In genomic region chr3:148077318-148077923, GRCh38 we compare ENCODE assay signal across 8 cellular contexts.
DNase-seq lines count a peak whose midpoint lies in the region; ATAC-seq and TF ChIP-seq lines count a peak whose summit lies in the region.

No MANE protein-coding gene starts in this region.

- H3K4me1 ChIP-seq in body of pancreas: no peaks in the 10 kb centered on the region
- H3K4me1 ChIP-seq in neural progenitor cell: peaks cover 12% of the 10 kb centered on the region

- H3K4me3 ChIP-seq in body of pancreas (no peak overlapping the region), neural progenitor cell (no peak overlapping the region)

- no peak for ATAC-seq in body of pancreas
- ATAC-seq in HG02610 (IDR thresholded peaks at IDR 0.05; ENCODE audit: unreplicated experiment): no peak

- DNase-seq in NCI-H524 (lab: John Stamatoyannopoulos, UW) (peak; percentile 13 to 54), NCI-H524 treated with DMSO at 0.1 percent for 48 hours (lab: John Stamatoyannopoulos, UW) (no peak), body of pancreas (no peak), neural progenitor cell (ENCODE audit: low spot score) (peak; percentile 36), nucleus accumbens (lab: John Stamatoyannopoulos, UW) (no peak), DMS153 treated with DMSO at 0.1 percent for 48 hours (lab: John Stamatoyannopoulos, UW; ENCODE audit: unreplicated experiment) (no peak)

- H3K27me3 Mint-ChIP-seq in neural progenitor cell (ENCODE audit: insufficient read depth, low read depth): no peaks in the 10 kb centered on the region

- H3K4me3 Mint-ChIP-seq in neural progenitor cell: peak overlapping the region; percentile 76

- H3K36me3 ChIP-seq in body of pancreas (replicated peaks in 1 of 2; ENCODE audit: insufficient read depth in 1 of 2, low read depth in 2 of 2) (no peaks in the 10 kb centered on the region), neural progenitor cell (no peaks in the 10 kb centered on the region)

- H3K27ac ChIP-seq in body of pancreas: no peak overlapping the region
- H3K27ac ChIP-seq in neural progenitor cell: no peak overlapping the region

- H3K27me3 ChIP-seq in body of pancreas (no peaks in the 10 kb centered on the region), neural progenitor cell (no peaks in the 10 kb centered on the region)

- peaks cover 13% of the 10 kb centered on the region for H3F3A ChIP-seq in neural progenitor cell (ENCODE audit: low read depth)

- H3K79me2 ChIP-seq in neural progenitor cell (ENCODE audit: low read depth): no peaks in the 10 kb centered on the region

- peak; percentile 17 to 42 (median 38) for TF ChIP-seq CTCF in body of pancreas (IDR thresholded peaks at IDR 0.05)
- TF ChIP-seq CTCF in neural progenitor cell (IDR thresholded peaks at IDR 0.05): peak; percentile 76

- peaks cover 4% of the 10 kb centered on the region for H3K36me3 Mint-ChIP-seq in neural progenitor cell

- H3K9me3 ChIP-seq in body of pancreas (no peaks in the 10 kb centered on the region), neural progenitor cell (ENCODE audit: low read depth) (no peaks in the 10 kb centered on the region)

- H3K27ac Mint-ChIP-seq in neural progenitor cell: peak overlapping the region; percentile 96

- H4K20me1 ChIP-seq in neural progenitor cell (ENCODE audit: low read depth): no peaks in the 10 kb centered on the region

- WGBS in body of pancreas, 2 donors: 4 to 8% methylated on average over 1 of the region's 1 CpG

- H3K4me1 Mint-ChIP-seq in neural progenitor cell: peaks cover 82% of the 10 kb centered on the region

- H3K9me3 Mint-ChIP-seq in neural progenitor cell: no peaks in the 10 kb centered on the region

- peak; percentile 47 for TF ChIP-seq RAD21 in Ishikawa (IDR thresholded peaks at IDR 0.05; ENCODE audit: low read depth)

- no peak overlapping the region for H3K4me2 ChIP-seq in neural progenitor cell

- H2AFZ ChIP-seq in neural progenitor cell (replicated peaks): no peak overlapping the region

- TF ChIP-seq EP300 in Ishikawa (IDR thresholded peaks at IDR 0.05; ENCODE audit: borderline replicate concordance): no peak

- no peak for TF ChIP-seq POLR2A in body of pancreas (IDR thresholded peaks at IDR 0.05)

- intact Hi-C loops in body of pancreas (cut with DNase I): no loop called here

- no peak overlapping the region for H3K9ac ChIP-seq in neural progenitor cell

TF ChIP-seq in Ishikawa, 13 proteins besides CTCF, POLR2A, EP300 and RAD21:
- no peak for TF ChIP-seq TEAD4 (IDR thresholded peaks at IDR 0.05)
- no peak for TF ChIP-seq ZBTB7A (IDR thresholded peaks at IDR 0.05; ENCODE audit: low read depth)
- TF ChIP-seq CREB1 (IDR thresholded peaks at IDR 0.05; ENCODE audit: low read depth): no peak
- no peak for TF ChIP-seq REST (IDR thresholded peaks at IDR 0.05; ENCODE audit: low read depth)
- TF ChIP-seq FOXM1 (IDR thresholded peaks at IDR 0.05; ENCODE audit: borderline replicate concordance, low read depth): no peak
- TF ChIP-seq TCF12 (IDR thresholded peaks at IDR 0.05; ENCODE audit: low read depth): no peak
- no peak for TF ChIP-seq USF1 (IDR thresholded peaks at IDR 0.05)
- TF ChIP-seq EGR1 (IDR thresholded peaks at IDR 0.05): no peak
- no peak for TF ChIP-seq CEBPB (IDR thresholded peaks at IDR 0.05)
- TF ChIP-seq YY1 (IDR thresholded peaks at IDR 0.05; ENCODE audit: low read depth): no peak
- no peak for TF ChIP-seq TAF1 (IDR thresholded peaks at IDR 0.05; ENCODE audit: low read depth)
- no peak for TF ChIP-seq MAX (IDR thresholded peaks at IDR 0.05)
- TF ChIP-seq NFIC (IDR thresholded peaks at IDR 0.05): no peak

Comparison
In these comparisons a context has a peak if more than half of its experiments do, and no peak if none do; other contexts are left out.
1. DNase-seq: peak in NCI-H524 (2 of 2) and neural progenitor cell (single experiment); none in NCI-H524 treated with DMSO at 0.1 percent for 48 hours (single experiment), body of pancreas (0 of 4), nucleus accumbens (0 of 56) and DMS153 treated with DMSO at 0.1 percent for 48 hours (single experiment).